Comparison of ENCODE assay signal across 1 cellular context in genomic region chr12:93713060-93713459, GRCh38.
TF ChIP-seq lines count a peak whose summit lies in the region.

No MANE protein-coding gene starts in this region.

TF ChIP-seq in K562, 482 proteins besides CTCF, POLR2A, EP300 and RAD21 (continued from another document):
- TF ChIP-seq MGA (IDR thresholded peaks at IDR 0.05) (no peak), MAFG (tag; conservative IDR thresholded peaks at IDR 0.05) (peak; percentile 67), MEF2A (IDR thresholded peaks at IDR 0.05; ENCODE audit: control insufficient read depth, low read depth, low read length) (no peak), SMC3 (conservative IDR thresholded peaks at IDR 0.05; ENCODE audit: insufficient read depth, low read depth, low read length) (no peak), ID3 (CRISPR knock-in tag; IDR thresholded peaks at IDR 0.05) (no peak), ID3 (tag; IDR thresholded peaks at IDR 0.05) (0 out of 2 replicates have a peak, but pooled peaks have one; percentile 34), HNRNPL (IDR thresholded peaks at IDR 0.05; ENCODE audit: low read depth, low read length) (no peak), THAP12 (CRISPR knock-in tag; IDR thresholded peaks at IDR 0.05) (no peak), ELF2 (CRISPR knock-in tag; IDR thresholded peaks at IDR 0.05) (no peak), ZNF436 (CRISPR knock-in tag; IDR thresholded peaks at IDR 0.05) (no peak), DPF2 (IDR thresholded peaks at IDR 0.05) (no peak), MLLT1 (IDR thresholded peaks at IDR 0.05) (no peak), ZNF592 (IDR thresholded peaks at IDR 0.05) (peak; percentile 81), MCM5 (IDR thresholded peaks at IDR 0.05; ENCODE audit: low read depth) (no peak), ZNF398 (CRISPR knock-in tag; IDR thresholded peaks at IDR 0.05) (no peak), GABPB1 (CRISPR knock-in tag; IDR thresholded peaks at IDR 0.05) (no peak), ZNF184 (CRISPR knock-in tag; IDR thresholded peaks at IDR 0.05) (no peak), ZNF121 (CRISPR knock-in tag; conservative IDR thresholded peaks at IDR 0.05) (no peak), CUX1 (CRISPR knock-in tag; IDR thresholded peaks at IDR 0.05) (no peak), NCOA1 (IDR thresholded peaks at IDR 0.05; ENCODE audit: low read depth) (no peak)
